22 cellular contexts compared by ENCODE assay signal in genomic region chr1:10071640-10072039, GRCh38.
"Had no signal": no experiment of that assay in that cellular context is flagged by ENCODE, and none has a peak within 500 bp of the region (broad histone marks: within the 10 kb centered on the region; RNA-seq: fewer than 3 reads in every experiment).

No MANE protein-coding gene starts in this region.

- ATAC-seq: activated CD4-positive, CD25-positive, alpha-beta regulatory T cell treated with anti-CD3 and anti-CD28 coated beads, Interleukin-2, amount 50 U/mL, for 24 hours; activated CD8-positive, alpha-beta T cell treated with anti-CD3 and anti-CD28 coated beads for 36 hours; activated naive CD4-positive, alpha-beta T cell treated with anti-CD3 and anti-CD28 coated beads, Interleukin-2, amount 50 U/mL, for 72 hours; foreskin keratinocyte; left ventricle myocardium superior; natural killer cell treated with Interleukin-12 subunit alpha and Interleukin-12 subunit beta and Interleukin-15 and Interleukin-18, amount 100 ng/mL, for 72 hours; psoas muscle had no signal

- H3K4me3 Mint-ChIP-seq: activated CD4-positive, alpha-beta T cell treated with anti-CD3 and anti-CD28 coated beads, Interleukin-2, amount 10 ng/mL, durations not matched to agents 7 days and 5 days; activated CD8-positive, alpha-beta T cell treated with anti-CD3 and anti-CD28 coated beads for 36 hours; activated T-helper 1 cell treated with anti-CD3 and anti-CD28 coated beads, Interleukin-12 subunit alpha, Interleukin-12 subunit beta, Interleukin-2, Interleukin-4 antibody, amounts not matched to agents 30 ng/mL and 10 ng/mL and 1 ng/mL, durations not matched to agents 14 hours and 24 hours and 36 hours; natural killer cell treated with Interleukin-12 subunit alpha and Interleukin-12 subunit beta and Interleukin-15 and Interleukin-18, amount 100 ng/mL, for 72 hours; stimulated activated naive CD8-positive, alpha-beta T cell treated with anti-CD3 and anti-CD28 coated beads, Interleukin-15, Interleukin-2, amounts not matched to agents 100 ng/mL and 50 ng/mL, for 24 hours had no signal

- H3K4me3 ChIP-seq: coronary artery, ovary, psoas muscle, right atrium auricular region, SK-N-MC had no signal

- H3K9me3 ChIP-seq: neutrophil, ovary, psoas muscle, right atrium auricular region had no signal

- H3K27ac Mint-ChIP-seq: activated CD4-positive, alpha-beta T cell treated with anti-CD3 and anti-CD28 coated beads, Interleukin-2, amount 10 ng/mL, durations not matched to agents 7 days and 5 days; activated CD8-positive, alpha-beta T cell treated with anti-CD3 and anti-CD28 coated beads for 36 hours; activated naive CD4-positive, alpha-beta T cell treated with anti-CD3 and anti-CD28 coated beads, Interleukin-2, amount 50 U/mL, for 72 hours; activated T-helper 1 cell treated with anti-CD3 and anti-CD28 coated beads, Interleukin-12 subunit alpha, Interleukin-12 subunit beta, Interleukin-2, Interleukin-4 antibody, amounts not matched to agents 30 ng/mL and 10 ng/mL and 1 ng/mL, durations not matched to agents 14 hours and 24 hours and 36 hours; natural killer cell treated with Interleukin-12 subunit alpha and Interleukin-12 subunit beta and Interleukin-15 and Interleukin-18, amount 100 ng/mL, for 72 hours; stimulated activated naive CD8-positive, alpha-beta T cell treated with anti-CD3 and anti-CD28 coated beads, Interleukin-15, Interleukin-2, amounts not matched to agents 100 ng/mL and 50 ng/mL, for 24 hours had no signal

- H3K27ac ChIP-seq: coronary artery, foreskin keratinocyte, neutrophil, ovary, psoas muscle, SK-N-MC had no signal

- DNase-seq: activated CD4-positive, alpha-beta T cell treated with anti-CD3 and anti-CD28 coated beads, Interleukin-2, amount 10 ng/mL, durations not matched to agents 7 days and 5 days; activated CD8-positive, alpha-beta T cell treated with anti-CD3 and anti-CD28 coated beads for 36 hours; activated gamma-delta T cell; aorta; foreskin keratinocyte; left ventricle myocardium superior; mammary epithelial cell; ovary; psoas muscle; stimulated activated CD4-positive, alpha-beta T cell treated with anti-CD3 and anti-CD28 coated beads, Interleukin-1b, Interleukin-23, amount 100 ng/mL, for 48 hours; SW 1271; T-helper 2 cell; trophoblast cell had no signal

- H3K27me3 Mint-ChIP-seq: activated CD4-positive, alpha-beta T cell treated with anti-CD3 and anti-CD28 coated beads, Interleukin-2, amount 10 ng/mL, durations not matched to agents 7 days and 5 days; activated CD8-positive, alpha-beta T cell treated with anti-CD3 and anti-CD28 coated beads for 36 hours; natural killer cell treated with Interleukin-12 subunit alpha and Interleukin-12 subunit beta and Interleukin-15 and Interleukin-18, amount 100 ng/mL, for 72 hours; stimulated activated naive CD8-positive, alpha-beta T cell treated with anti-CD3 and anti-CD28 coated beads, Interleukin-15, Interleukin-2, amounts not matched to agents 100 ng/mL and 50 ng/mL, for 24 hours had no signal

- H3K36me3 ChIP-seq: ovary, right atrium auricular region had no signal

- H3K27me3 ChIP-seq: foreskin keratinocyte, neutrophil, ovary, right atrium auricular region had no signal

- H3K9me3 Mint-ChIP-seq: activated CD4-positive, alpha-beta T cell treated with anti-CD3 and anti-CD28 coated beads, Interleukin-2, amount 10 ng/mL, durations not matched to agents 7 days and 5 days; activated CD8-positive, alpha-beta T cell treated with anti-CD3 and anti-CD28 coated beads for 36 hours; activated naive CD4-positive, alpha-beta T cell treated with anti-CD3 and anti-CD28 coated beads, Interleukin-2, amount 50 U/mL, for 72 hours; activated T-helper 1 cell treated with anti-CD3 and anti-CD28 coated beads, Interleukin-12 subunit alpha, Interleukin-12 subunit beta, Interleukin-2, Interleukin-4 antibody, amounts not matched to agents 30 ng/mL and 10 ng/mL and 1 ng/mL, durations not matched to agents 14 hours and 24 hours and 36 hours; natural killer cell treated with Interleukin-12 subunit alpha and Interleukin-12 subunit beta and Interleukin-15 and Interleukin-18, amount 100 ng/mL, for 72 hours; stimulated activated naive CD8-positive, alpha-beta T cell treated with anti-CD3 and anti-CD28 coated beads, Interleukin-15, Interleukin-2, amounts not matched to agents 100 ng/mL and 50 ng/mL, for 24 hours had no signal

- H3K36me3 Mint-ChIP-seq: activated naive CD4-positive, alpha-beta T cell treated with anti-CD3 and anti-CD28 coated beads, Interleukin-2, amount 50 U/mL, for 72 hours; natural killer cell treated with Interleukin-12 subunit alpha and Interleukin-12 subunit beta and Interleukin-15 and Interleukin-18, amount 100 ng/mL, for 72 hours had no signal
